2 cellular contexts compared by ENCODE assay signal in genomic region chr21:43812139-43812821, GRCh38.
TF ChIP-seq lines count a peak whose summit lies in the region.

No MANE protein-coding gene starts in this region.

TF ChIP-seq in HepG2, 621 proteins besides CTCF, POLR2A, EP300 and RAD21:
- TF ChIP-seq SRSF1 (optimal IDR thresholded peaks at IDR 0.05; ENCODE audit: low read depth, low read length) (no peak), KDM2A (CRISPR knock-in tag; IDR thresholded peaks at IDR 0.05; ENCODE audit: borderline replicate concordance, low read depth) (peak; percentile 56; the same call in 1 of the 2 replicates), HNRNPL (IDR thresholded peaks at IDR 0.05; ENCODE audit: low read depth, low read length) (peak; percentile 90; the same call in 1 of the 2 replicates), ZNF282 (IDR thresholded peaks at IDR 0.05; ENCODE audit: partially characterized antibody) (no peak), CHD4 (IDR thresholded peaks at IDR 0.05; ENCODE audit: borderline replicate concordance, low read length) (no peak), PCBP1 (IDR thresholded peaks at IDR 0.05; ENCODE audit: borderline replicate concordance, low read depth, low read length) (0 out of 2 replicates have a peak, but pooled peaks have one; percentile 0), ZNF552 (CRISPR knock-in tag; IDR thresholded peaks at IDR 0.05; ENCODE audit: borderline replicate concordance) (no peak), ZNF263 (CRISPR knock-in tag; IDR thresholded peaks at IDR 0.05) (0 out of 2 replicates have a peak, but pooled peaks have one; percentile 14), ZNF761 (CRISPR knock-in tag; conservative IDR thresholded peaks at IDR 0.05) (no peak), ZNF687 (CRISPR knock-in tag; IDR thresholded peaks at IDR 0.05) (0 out of 2 replicates have a peak, but pooled peaks have one; percentile 18), DRAP1 (CRISPR knock-in tag; IDR thresholded peaks at IDR 0.05) (no peak), AHR (CRISPR knock-in tag; IDR thresholded peaks at IDR 0.05) (0 out of 2 replicates have a peak, but pooled peaks have one; percentile 18)
- TF ChIP-seq, protein P1, sequence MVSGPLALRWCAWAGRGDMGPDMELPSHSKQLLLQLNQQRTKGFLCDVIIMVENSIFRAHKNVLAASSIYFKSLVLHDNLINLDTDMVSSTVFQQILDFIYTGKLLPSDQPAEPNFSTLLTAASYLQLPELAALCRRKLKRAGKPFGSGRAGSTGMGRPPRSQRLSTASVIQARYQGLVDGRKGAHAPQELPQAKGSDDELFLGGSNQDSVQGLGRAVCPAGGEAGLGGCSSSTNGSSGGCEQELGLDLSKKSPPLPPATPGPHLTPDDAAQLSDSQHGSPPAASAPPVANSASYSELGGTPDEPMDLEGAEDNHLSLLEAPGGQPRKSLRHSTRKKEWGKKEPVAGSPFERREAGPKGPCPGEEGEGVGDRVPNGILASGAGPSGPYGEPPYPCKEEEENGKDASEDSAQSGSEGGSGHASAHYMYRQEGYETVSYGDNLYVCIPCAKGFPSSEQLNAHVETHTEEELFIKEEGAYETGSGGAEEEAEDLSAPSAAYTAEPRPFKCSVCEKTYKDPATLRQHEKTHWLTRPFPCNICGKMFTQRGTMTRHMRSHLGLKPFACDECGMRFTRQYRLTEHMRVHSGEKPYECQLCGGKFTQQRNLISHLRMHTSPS (CRISPR knock-in tag; IDR thresholded peaks at IDR 0.05; ENCODE audit: low read depth) = peak; percentile 53; the same call in 1 of the 2 replicates
- TF ChIP-seq, protein P2, sequence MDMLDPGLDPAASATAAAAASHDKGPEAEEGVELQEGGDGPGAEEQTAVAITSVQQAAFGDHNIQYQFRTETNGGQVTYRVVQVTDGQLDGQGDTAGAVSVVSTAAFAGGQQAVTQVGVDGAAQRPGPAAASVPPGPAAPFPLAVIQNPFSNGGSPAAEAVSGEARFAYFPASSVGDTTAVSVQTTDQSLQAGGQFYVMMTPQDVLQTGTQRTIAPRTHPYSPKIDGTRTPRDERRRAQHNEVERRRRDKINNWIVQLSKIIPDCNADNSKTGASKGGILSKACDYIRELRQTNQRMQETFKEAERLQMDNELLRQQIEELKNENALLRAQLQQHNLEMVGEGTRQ (IDR thresholded peaks at IDR 0.05; ENCODE audit: low read depth, low read length) = peak; percentile 3; the same call in 1 of the 2 replicates
- TF ChIP-seq, protein P2 (CRISPR knock-in tag; IDR thresholded peaks at IDR 0.05; ENCODE audit: borderline replicate concordance) = no peak

TF ChIP-seq in HEK293T, 16 proteins besides CTCF, POLR2A, EP300 and RAD21:
- TF ChIP-seq LEF1 (IDR thresholded peaks at IDR 0.05; ENCODE audit: borderline replicate concordance) = no peak
